In genomic region chr13:41668130-41668757, GRCh38 we compare ENCODE assay signal across 8 cellular contexts.
DNase-seq lines count a peak whose midpoint lies in the region; ATAC-seq, FAIRE-seq and TF ChIP-seq lines count a peak whose summit lies in the region.

No MANE protein-coding gene starts in this region.

- POLR2A ChIA-PET in T-cell (lab: Charles Lee), result interaction anchor here (0.5 to 0.6 kb wide), 2 partner anchors 11 to 1467 kb away, joined by 3 to 7 read pairs; no protein-coding TSS in a partner anchor

- no peaks in the 10 kb centered on the region for H3K4me1 Mint-ChIP-seq in T-cell

- peaks cover 19% of the 10 kb centered on the region for H3K36me3 Mint-ChIP-seq in T-cell

- no peak for TF ChIP-seq POLR2A in GM18505 (IDR thresholded peaks at IDR 0.05; ENCODE audit: borderline replicate concordance, extremely low read depth, insufficient read depth, insufficient read length)

- H3K4me3 Mint-ChIP-seq in T-cell, result no peak overlapping the region

- FAIRE-seq in endometrium (lab: Jason Lieb, UNC) (peak; percentile 90), urothelium cell line (lab: Jason Lieb, UNC) (no peak)

- DNase-seq in C1 segment of cervical spinal cord (lab: John Stamatoyannopoulos, UW), result peak in 8 of 14 donors; percentile 2 to 88 (median 22)
- DNase-seq in NCI-H2029 (lab: John Stamatoyannopoulos, UW), result peak; percentile 60
- peak in 19 of 34 experiments; percentile 1 to 27 (median 10) for DNase-seq in T-cell
- DNase-seq in lung microvascular endothelial cell (ENCODE audit: low read depth in 2 of 2), result peak; percentile 95
- peak; percentile 54 for DNase-seq in urothelium cell line (ENCODE audit: low spot score)

- ATAC-seq in GM18505 (IDR thresholded peaks at IDR 0.05; ENCODE audit: unreplicated experiment) (peak; percentile 61), HG02973 (IDR thresholded peaks at IDR 0.05; ENCODE audit: unreplicated experiment) (peak; percentile 78), T-cell (replicated peaks in 1 of 4) (peak; percentile 65 to 81 (median 68))

- H3K9me3 Mint-ChIP-seq in T-cell, result no peaks in the 10 kb centered on the region

- no peak overlapping the region for H3K27ac Mint-ChIP-seq in T-cell

- no peaks in the 10 kb centered on the region for H3K27me3 Mint-ChIP-seq in T-cell

- CTCF ChIA-PET in T-cell (lab: Charles Lee), result interaction anchor here (0.5 to 4.6 kb wide), 22 partner anchors 10 to 649 kb away, joined by 3 to 33 read pairs (median 4); no protein-coding TSS in a partner anchor

Comparison
In these comparisons a context has a peak if more than half of its experiments do, and no peak if none do; other contexts are left out.
1. Peak in every context shown above with its lines: DNase-seq and ATAC-seq.
2. DNase-seq: peak in every context shown above with its lines; median percentile 95 in lung microvascular endothelial cell; 60 in NCI-H2029; 54 in urothelium cell line; 22 in C1 segment of cervical spinal cord; 10 in T-cell.